ENCODE assay signal across 26 cellular contexts in the genomic region with DNA sequence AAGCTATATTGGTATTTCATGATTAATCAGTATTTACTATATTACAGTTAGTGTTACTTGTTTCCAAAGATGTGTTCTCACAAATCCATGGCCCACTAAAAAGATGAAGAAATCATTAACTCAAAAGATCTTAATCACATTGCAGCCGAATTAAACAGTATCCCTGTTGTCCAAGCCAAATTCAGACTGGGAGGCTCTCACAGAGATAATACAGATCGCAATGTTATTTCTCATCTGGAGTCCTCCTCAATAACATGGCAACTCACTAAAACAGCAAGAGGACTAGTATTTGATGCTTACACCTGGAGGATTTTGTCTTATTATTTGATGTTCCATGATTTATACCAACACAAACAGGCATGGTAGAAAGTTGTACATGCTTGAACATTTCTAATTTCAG.
"Had no signal": no experiment of that assay in that cellular context is flagged by ENCODE, and none has a peak within 500 bp of the region (broad histone marks: within the 10 kb centered on the region; RNA-seq: fewer than 3 reads in every experiment).

No MANE protein-coding gene starts in this region.

- H3K36me3 ChIP-seq: prostate gland, uterus had no signal

- H3K27me3 Mint-ChIP-seq: naive B cell; stimulated activated naive CD8-positive, alpha-beta T cell treated with anti-CD3 and anti-CD28 coated beads, Interleukin-15, amount 100 ng/mL, for 72 hours; type B pancreatic cell had no signal

- H3K27ac ChIP-seq: hepatocyte, left ventricle myocardium inferior, pancreas, prostate gland, sigmoid colon, spleen, uterus had no signal

- ATAC-seq: natural killer cell; pancreas; right cardiac atrium; stimulated activated effector memory CD8-positive, alpha-beta T cell treated with anti-CD3 and anti-CD28 coated beads, Interleukin-12 subunit alpha, Interleukin-12 subunit beta, amount 100 ng/mL, for 72 hours; stimulated activated naive CD8-positive, alpha-beta T cell treated with anti-CD3 and anti-CD28 coated beads, Interleukin-15, amount 100 ng/mL, for 72 hours had no signal

- H3K4me1 ChIP-seq: pancreas, prostate gland, sigmoid colon, spleen, tibial nerve, uterus had no signal

- H3K4me1 Mint-ChIP-seq: mesothelial cell of epicardium; neural crest cell; stimulated activated effector memory CD8-positive, alpha-beta T cell treated with anti-CD3 and anti-CD28 coated beads, Interleukin-12 subunit alpha, Interleukin-12 subunit beta, amount 100 ng/mL, for 72 hours; stimulated activated naive CD8-positive, alpha-beta T cell treated with anti-CD3 and anti-CD28 coated beads, Interleukin-15, amount 100 ng/mL, for 72 hours had no signal

- H3K27ac Mint-ChIP-seq: mesothelial cell of epicardium; natural killer cell; stimulated activated effector memory CD8-positive, alpha-beta T cell treated with anti-CD3 and anti-CD28 coated beads, Interleukin-12 subunit alpha, Interleukin-12 subunit beta, amount 100 ng/mL, for 72 hours; stimulated activated naive CD8-positive, alpha-beta T cell treated with anti-CD3 and anti-CD28 coated beads, Interleukin-15, amount 100 ng/mL, for 72 hours; type B pancreatic cell had no signal

- H3K27me3 ChIP-seq: hepatocyte, pancreas, sigmoid colon, spleen, tibial nerve, uterus had no signal

- H3K9me3 Mint-ChIP-seq: mesothelial cell of epicardium; naive B cell; natural killer cell; neural crest cell; stimulated activated effector memory CD8-positive, alpha-beta T cell treated with anti-CD3 and anti-CD28 coated beads, Interleukin-12 subunit alpha, Interleukin-12 subunit beta, amount 100 ng/mL, for 72 hours; stimulated activated naive CD8-positive, alpha-beta T cell treated with anti-CD3 and anti-CD28 coated beads, Interleukin-15, amount 100 ng/mL, for 72 hours; type B pancreatic cell had no signal

- H3K9me3 ChIP-seq: left ventricle myocardium inferior, pancreas, prostate gland, sigmoid colon, spleen, tibial nerve, uterus had no signal

- DNase-seq: islet precursor cell; left ventricle myocardium inferior; mesendoderm; naive B cell; natural killer cell; nucleus accumbens; pancreas; posterior cingulate gyrus; retina; right cardiac atrium; sigmoid colon; small intestine; spleen; stimulated activated CD4-positive, alpha-beta T cell treated with anti-CD3 and anti-CD28 coated beads, Interleukin-4, amount 100 ng/mL, for 24 hours; stimulated activated naive CD4-positive, alpha-beta T cell treated with Interleukin-2 at 50 U/mL for 16 hours; stimulated activated naive CD8-positive, alpha-beta T cell treated with anti-CD3 and anti-CD28 coated beads, Interleukin-15, amount 100 ng/mL, for 72 hours; substantia nigra; uterus had no signal

- H3K4me3 ChIP-seq: hepatocyte, left ventricle myocardium inferior, lung, pancreas, prostate gland, sigmoid colon, spleen, tibial nerve, uterus had no signal

- FAIRE-seq: pancreas, small intestine had no signal

- H3K4me3 Mint-ChIP-seq: mesothelial cell of epicardium; naive B cell; natural killer cell; neural crest cell; stimulated activated effector memory CD8-positive, alpha-beta T cell treated with anti-CD3 and anti-CD28 coated beads, Interleukin-12 subunit alpha, Interleukin-12 subunit beta, amount 100 ng/mL, for 72 hours; stimulated activated naive CD8-positive, alpha-beta T cell treated with anti-CD3 and anti-CD28 coated beads, Interleukin-15, amount 100 ng/mL, for 72 hours; type B pancreatic cell had no signal
